ENCODE assay signal across 1 cellular context in the genomic region with DNA sequence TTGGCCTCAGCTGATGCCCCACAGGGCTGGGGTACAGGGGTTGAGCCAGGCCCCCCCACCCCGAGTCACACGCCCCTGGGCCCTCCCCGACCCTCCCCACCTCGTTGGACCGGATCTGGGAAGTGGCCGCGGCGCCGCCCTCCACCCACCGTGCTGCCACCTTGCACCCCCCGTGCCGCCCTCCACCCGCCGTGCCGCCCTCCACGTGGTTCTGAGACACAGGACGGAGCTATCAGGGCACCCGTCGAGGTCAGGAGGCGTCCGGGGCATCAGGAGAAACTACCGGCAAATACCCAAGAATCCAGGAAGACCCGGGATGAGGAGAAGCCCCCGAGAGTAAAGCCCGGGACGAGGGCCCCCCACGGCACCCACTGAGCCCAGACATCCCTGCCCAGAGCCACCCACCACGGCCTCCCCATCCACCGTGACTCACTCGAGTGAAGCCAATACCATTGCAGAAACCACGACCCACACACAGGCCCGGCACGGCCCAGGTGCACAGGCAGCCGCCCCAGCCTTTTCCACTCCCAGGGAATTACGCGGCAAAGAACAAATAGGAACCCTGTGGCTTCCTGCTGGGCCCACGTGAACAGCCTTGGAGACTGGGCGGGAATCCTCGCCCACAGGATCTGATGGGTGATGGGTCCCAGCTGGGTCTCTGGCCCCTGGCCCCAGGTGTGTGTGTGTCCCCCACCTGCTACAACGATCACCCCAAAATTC.
TF ChIP-seq lines count a peak whose summit lies in the region.

No MANE protein-coding gene starts in this region.

TF ChIP-seq in WTC11, 78 proteins besides CTCF, POLR2A, EP300 and RAD21 (continued from another document):
- TF ChIP-seq, protein P1, sequence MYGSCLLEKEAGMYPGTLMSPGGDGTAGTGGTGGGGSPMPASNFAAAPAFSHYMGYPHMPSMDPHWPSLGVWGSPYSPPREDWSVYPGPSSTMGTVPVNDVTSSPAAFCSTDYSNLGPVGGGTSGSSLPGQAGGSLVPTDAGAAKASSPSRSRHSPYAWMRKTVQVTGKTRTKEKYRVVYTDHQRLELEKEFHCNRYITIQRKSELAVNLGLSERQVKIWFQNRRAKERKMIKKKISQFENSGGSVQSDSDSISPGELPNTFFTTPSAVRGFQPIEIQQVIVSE (CRISPR knock-in tag; IDR thresholded peaks at IDR 0.05; ENCODE audit: borderline replicate concordance), result no peak
- TF ChIP-seq TCF7 (CRISPR knock-in tag; IDR thresholded peaks at IDR 0.05; ENCODE audit: low read depth) (no peak), RELA (CRISPR knock-in tag; IDR thresholded peaks at IDR 0.05; ENCODE audit: borderline replicate concordance) (no peak), NR1H2 (CRISPR knock-in tag; IDR thresholded peaks at IDR 0.05) (no peak), FOXP1 (CRISPR knock-in tag; IDR thresholded peaks at IDR 0.05; ENCODE audit: borderline replicate concordance) (no peak), GTF2I (CRISPR knock-in tag; conservative IDR thresholded peaks at IDR 0.05) (no peak), ATF1 (CRISPR knock-in tag; IDR thresholded peaks at IDR 0.05) (no peak)
- TF ChIP-seq, protein P2, sequence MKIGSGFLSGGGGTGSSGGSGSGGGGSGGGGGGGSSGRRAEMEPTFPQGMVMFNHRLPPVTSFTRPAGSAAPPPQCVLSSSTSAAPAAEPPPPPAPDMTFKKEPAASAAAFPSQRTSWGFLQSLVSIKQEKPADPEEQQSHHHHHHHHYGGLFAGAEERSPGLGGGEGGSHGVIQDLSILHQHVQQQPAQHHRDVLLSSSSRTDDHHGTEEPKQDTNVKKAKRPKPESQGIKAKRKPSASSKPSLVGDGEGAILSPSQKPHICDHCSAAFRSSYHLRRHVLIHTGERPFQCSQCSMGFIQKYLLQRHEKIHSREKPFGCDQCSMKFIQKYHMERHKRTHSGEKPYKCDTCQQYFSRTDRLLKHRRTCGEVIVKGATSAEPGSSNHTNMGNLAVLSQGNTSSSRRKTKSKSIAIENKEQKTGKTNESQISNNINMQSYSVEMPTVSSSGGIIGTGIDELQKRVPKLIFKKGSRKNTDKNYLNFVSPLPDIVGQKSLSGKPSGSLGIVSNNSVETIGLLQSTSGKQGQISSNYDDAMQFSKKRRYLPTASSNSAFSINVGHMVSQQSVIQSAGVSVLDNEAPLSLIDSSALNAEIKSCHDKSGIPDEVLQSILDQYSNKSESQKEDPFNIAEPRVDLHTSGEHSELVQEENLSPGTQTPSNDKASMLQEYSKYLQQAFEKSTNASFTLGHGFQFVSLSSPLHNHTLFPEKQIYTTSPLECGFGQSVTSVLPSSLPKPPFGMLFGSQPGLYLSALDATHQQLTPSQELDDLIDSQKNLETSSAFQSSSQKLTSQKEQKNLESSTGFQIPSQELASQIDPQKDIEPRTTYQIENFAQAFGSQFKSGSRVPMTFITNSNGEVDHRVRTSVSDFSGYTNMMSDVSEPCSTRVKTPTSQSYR (CRISPR knock-in tag; IDR thresholded peaks at IDR 0.05), result no peak
